Comparison of ENCODE assay signal across 9 cellular contexts in genomic region chr10:71836594-71836970, GRCh38. TPM values are rescaled to one million over a fixed set of nuclear protein-coding genes. Genes with fewer than 3 reads are reported as not detected.
DNase-seq lines count a peak whose midpoint lies in the region; ATAC-seq and TF ChIP-seq lines count a peak whose summit lies in the region.
"Had no signal": no experiment of that assay in that cellular context is flagged by ENCODE, and none has a peak within 500 bp of the region (broad histone marks: within the 10 kb centered on the region; RNA-seq: fewer than 3 reads in every experiment).

No MANE protein-coding gene starts in this region.

- H3K79me1 ChIP-seq in H9 (ENCODE audit: insufficient read depth, low read depth, low read length, poor library complexity, severe bottlenecking): peaks cover 13% of the 10 kb centered on the region

- no peak overlapping the region for H3K4me2 ChIP-seq in H9 (ENCODE audit: insufficient read depth, insufficient read length, low read length)

- H3K4me1 Mint-ChIP-seq in CD8-positive, alpha-beta T cell (ENCODE audit: low read depth): peaks cover 53% of the 10 kb centered on the region
- H3K4me1 Mint-ChIP-seq in H9: peaks cover 44 to 53% of the 10 kb centered on the region in 2 experiments

- no peak for TF ChIP-seq POLR2A in adrenal gland (IDR thresholded peaks at IDR 0.05)

- no peak for ATAC-seq in CD8-positive, alpha-beta T cell
- ATAC-seq in lung (ENCODE audit: insufficient read depth, low FRiP score) (no peak), GM19452 (IDR thresholded peaks at IDR 0.05; ENCODE audit: unreplicated experiment) (no peak)

- no peak overlapping the region for H3K23ac ChIP-seq in H9 (ENCODE audit: insufficient read length, low read depth, low read length)

- no peaks in the 10 kb centered on the region for H3K27me3 ChIP-seq in CD8-positive, alpha-beta T cell (ENCODE audit: insufficient read depth, low read length)
- H3K27me3 ChIP-seq in H9 (ENCODE audit: insufficient read depth, low read length): no peaks in the 10 kb centered on the region
- no peaks in the 10 kb centered on the region for H3K27me3 ChIP-seq in adrenal gland
- no peaks in the 10 kb centered on the region for H3K27me3 ChIP-seq in lung (ENCODE audit: control insufficient read depth, insufficient read depth)

- H3K23me2 ChIP-seq in H9 (ENCODE audit: insufficient read length, low read depth, low read length, poor library complexity, severe bottlenecking): no peaks in the 10 kb centered on the region

- H3K27ac ChIP-seq in CD8-positive, alpha-beta T cell (ENCODE audit: low read depth, low read length): no peak overlapping the region
- H3K27ac ChIP-seq in H9 (ENCODE audit: insufficient read length, low read depth, low read length) (no peak overlapping the region), adrenal gland (peak overlapping the region in 4 of 5 donors; percentile 51 to 89 (median 76)), lung (ENCODE audit: low read depth in 1 of 2, low read length in 1 of 2) (peak overlapping the region; percentile 52 to 78)

- peak overlapping the region; percentile 39 for H3K18ac ChIP-seq in H9 (ENCODE audit: insufficient read length, low read depth, low read length)

- no peak overlapping the region for H3K9ac ChIP-seq in H9 (ENCODE audit: extremely low read depth, insufficient read length, low read length)

- H2BK5ac ChIP-seq in H9 (ENCODE audit: insufficient read length, low read length): no peak overlapping the region

- H3K4me1 ChIP-seq in CD8-positive, alpha-beta T cell (ENCODE audit: insufficient read depth, low read length): peaks cover 11% of the 10 kb centered on the region
- H3K4me1 ChIP-seq in H9 (ENCODE audit: insufficient read depth, low read length) (peaks cover 11% of the 10 kb centered on the region; the same call in 1 of the 2 replicates), adrenal gland (replicated peaks in 1 of 2) (peaks cover 57 to 91% of the 10 kb centered on the region in 2 donors), lung (ENCODE audit: control insufficient read depth in 2 of 2, insufficient read depth in 2 of 2, low read length in 2 of 2) (peaks cover 29 to 39% of the 10 kb centered on the region in 2 donors)

- H2BK20ac ChIP-seq in H9 (ENCODE audit: low read depth, low read length, poor library complexity, severe bottlenecking): no peak overlapping the region

- no peak overlapping the region for H4K5ac ChIP-seq in H9 (ENCODE audit: insufficient read length, low read depth, low read length)

- no CpG with 5 or more reads among the region's 4 CpGs for WGBS in H9 (ENCODE audit: extremely low coverage, insufficient read length, low lambda C conversion rate)
- 66 to 77% (median 73%) methylated on average over 4 of the region's 4 CpGs for WGBS in adrenal gland, 4 donors
- WGBS in lung, 2 donors: 72 to 83% methylated on average over 4 of the region's 4 CpGs

- no peak overlapping the region for H2AFZ ChIP-seq in H9 (ENCODE audit: low read length)

- peak overlapping the region; percentile 70 for H4K91ac ChIP-seq in H9 (ENCODE audit: insufficient read length, low read depth, low read length)

- CTCF ChIA-PET in CD8-positive, alpha-beta T cell (lab: Charles Lee): interaction anchor here (1.2 to 1.8 kb wide), 2 partner anchors 62 to 213 kb away, joined by 3 to 6 read pairs; no protein-coding TSS in a partner anchor

- no peak for DNase-seq in CD8-positive, alpha-beta T cell
- no peak for DNase-seq in H9
- DNase-seq in adrenal gland: no peak
- DNase-seq in lung (ENCODE audit: low spot score): no peak
- no peak for DNase-seq in 8988T
- DNase-seq in NOMO-1 treated with dmso at 0.1 percent for 144 hours (lab: John Stamatoyannopoulos, UW; ENCODE audit: unreplicated experiment): no peak
- DNase-seq in OCI-M1 (lab: John Stamatoyannopoulos, UW): no peak

- H3K4me3 Mint-ChIP-seq in CD8-positive, alpha-beta T cell: no peak overlapping the region
- no peak overlapping the region for H3K4me3 Mint-ChIP-seq in H9
- H3K4me3 Mint-ChIP-seq: activated naive CD4-positive, alpha-beta T cell treated with anti-CD3 and anti-CD28 coated beads, Interleukin-2, amount 50 U/mL, for 24 hours had no signal

- no peak overlapping the region for H2BK12ac ChIP-seq in H9 (ENCODE audit: insufficient read length, low read depth, low read length)

- TF ChIP-seq CTCF in CD8-positive, alpha-beta T cell (IDR thresholded peaks at IDR 0.05): no peak
- TF ChIP-seq CTCF in H9 (conservative IDR thresholded peaks at IDR 0.05) (no peak), adrenal gland (IDR thresholded peaks at IDR 0.05) (no peak), lung (IDR thresholded peaks at IDR 0.05; ENCODE audit: control extremely low read depth, extremely low read depth) (no peak)

- H3K4ac ChIP-seq in H9 (ENCODE audit: low read depth, low read length): no peak overlapping the region

- H3K27me3 Mint-ChIP-seq in CD8-positive, alpha-beta T cell (ENCODE audit: low read depth): no peaks in the 10 kb centered on the region
- H3K27me3 Mint-ChIP-seq in H9 (ENCODE audit: low read depth): no peaks in the 10 kb centered on the region
- H3K27me3 Mint-ChIP-seq: activated naive CD4-positive, alpha-beta T cell treated with anti-CD3 and anti-CD28 coated beads, Interleukin-2, amount 50 U/mL, for 24 hours had no signal

- H3K4me3 ChIP-seq in CD8-positive, alpha-beta T cell (ENCODE audit: low read depth, low read length): no peak overlapping the region
- H3K4me3 ChIP-seq in adrenal gland (no peak overlapping the region), lung (no peak overlapping the region)

- H3K9me3 Mint-ChIP-seq in CD8-positive, alpha-beta T cell: no peaks in the 10 kb centered on the region
- no peaks in the 10 kb centered on the region for H3K9me3 Mint-ChIP-seq in H9
- H3K9me3 Mint-ChIP-seq: activated naive CD4-positive, alpha-beta T cell treated with anti-CD3 and anti-CD28 coated beads, Interleukin-2, amount 50 U/mL, for 24 hours had no signal

- POLR2A ChIA-PET in CD8-positive, alpha-beta T cell (lab: Charles Lee): no interaction called here

- H3K36me3 Mint-ChIP-seq in CD8-positive, alpha-beta T cell: peaks cover 44% of the 10 kb centered on the region
- peaks cover 8 to 20% (median 9%) of the 10 kb centered on the region in 3 experiments; a peak in 6 of 7 replicates for H3K36me3 Mint-ChIP-seq in H9 (ENCODE audit: insufficient read depth in 1 of 3, low read depth in 3 of 3)
- H3K36me3 Mint-ChIP-seq: activated naive CD4-positive, alpha-beta T cell treated with anti-CD3 and anti-CD28 coated beads, Interleukin-2, amount 50 U/mL, for 24 hours had no signal

- H3T11ph ChIP-seq in H9 (ENCODE audit: low read length): no peak overlapping the region

- H3K9me3 ChIP-seq in CD8-positive, alpha-beta T cell (ENCODE audit: low read length): no peaks in the 10 kb centered on the region
- H3K9me3 ChIP-seq in H9 (ENCODE audit: control insufficient read depth, low read depth, low read length) (no peaks in the 10 kb centered on the region), adrenal gland (replicated peaks in 1 of 3) (no peaks in the 10 kb centered on the region), lung (ENCODE audit: control insufficient read depth in 2 of 2, insufficient read depth in 1 of 2, low read length in 1 of 2) (no peaks in the 10 kb centered on the region)

- H2BK15ac ChIP-seq in H9 (ENCODE audit: low read depth, low read length): no peak overlapping the region

- intact Hi-C loops in CD8-positive, alpha-beta T cell (cut with DNase I, micrococcal nuclease): no loop called here
- intact Hi-C loops in adrenal gland (cut with DNase I): no loop called here

- no peak overlapping the region for H2AK5ac ChIP-seq in H9 (ENCODE audit: insufficient read length, low read length)

- no peak overlapping the region for H4K8ac ChIP-seq in H9 (replicated peaks; ENCODE audit: insufficient read length, low read depth, low read length)

- H3K56ac ChIP-seq in H9 (ENCODE audit: insufficient read length, low read depth, low read length): no peak overlapping the region

- peak overlapping the region; percentile 32 for H3K27ac Mint-ChIP-seq in CD8-positive, alpha-beta T cell
- peak overlapping the region; percentile 83 to 91 (median 88) for H3K27ac Mint-ChIP-seq in H9

- no peak overlapping the region for H2BK120ac ChIP-seq in H9 (ENCODE audit: low read depth, low read length, poor library complexity, severe bottlenecking)

- peaks cover 6% of the 10 kb centered on the region for H3K36me3 ChIP-seq in CD8-positive, alpha-beta T cell (ENCODE audit: insufficient read depth, low read length)
- H3K36me3 ChIP-seq in adrenal gland (replicated peaks in 1 of 2): peaks cover 0 to 23% of the 10 kb centered on the region in 2 donors
- peaks cover 0 to 17% of the 10 kb centered on the region in 2 donors for H3K36me3 ChIP-seq in lung (ENCODE audit: control insufficient read depth in 2 of 2, insufficient read depth in 2 of 2, low read length in 2 of 2)

- H3K79me2 ChIP-seq in H9 (ENCODE audit: insufficient read depth, low read length): peaks cover 44% of the 10 kb centered on the region; the same call in 1 of the 2 replicates

- no peaks in the 10 kb centered on the region for H4K20me1 ChIP-seq in H9 (ENCODE audit: control insufficient read depth, insufficient read depth, insufficient read length)

- H3K14ac ChIP-seq in H9 (ENCODE audit: insufficient read depth, low read length): no peak overlapping the region

RNA-seq across cellular contexts. Expression of gene PSAP, which starts 14.5 kb away (rescaled TPM):
- 100 to 1,000 TPM; 156 to 161 TPM for total RNA-seq in CD8-positive, alpha-beta T cell
- total RNA-seq in H9 (2021): 336 and 346 TPM in 2 replicates
- 1,000 to 10,000 TPM; 1,730 to 3,452 (median 2,381) TPM for total RNA-seq in adrenal gland
- polyA plus RNA-seq in adrenal gland: 1,000 to 10,000 TPM in 1 of 3 donors, 100 to 1,000 TPM in 2; 623 to 1,694 (median 805) TPM
- 1,000 to 10,000 TPM in 1 of 2 donors, 100 to 1,000 TPM in 1; 697 to 1,496 TPM for total RNA-seq in lung
- polyA plus RNA-seq in lung: 1,000 to 10,000 TPM in 1 of 2 donors, 100 to 1,000 TPM in 1; 496 to 1,828 TPM

Comparison
In these comparisons a context has a peak if more than half of its experiments do, and no peak if none do; other contexts are left out.
1. H3K27ac ChIP-seq: peak in adrenal gland (4 of 5) and lung (2 of 2); none in CD8-positive, alpha-beta T cell (single experiment) and H9 (single experiment).